1 cellular context compared by ENCODE assay signal in the genomic region with DNA sequence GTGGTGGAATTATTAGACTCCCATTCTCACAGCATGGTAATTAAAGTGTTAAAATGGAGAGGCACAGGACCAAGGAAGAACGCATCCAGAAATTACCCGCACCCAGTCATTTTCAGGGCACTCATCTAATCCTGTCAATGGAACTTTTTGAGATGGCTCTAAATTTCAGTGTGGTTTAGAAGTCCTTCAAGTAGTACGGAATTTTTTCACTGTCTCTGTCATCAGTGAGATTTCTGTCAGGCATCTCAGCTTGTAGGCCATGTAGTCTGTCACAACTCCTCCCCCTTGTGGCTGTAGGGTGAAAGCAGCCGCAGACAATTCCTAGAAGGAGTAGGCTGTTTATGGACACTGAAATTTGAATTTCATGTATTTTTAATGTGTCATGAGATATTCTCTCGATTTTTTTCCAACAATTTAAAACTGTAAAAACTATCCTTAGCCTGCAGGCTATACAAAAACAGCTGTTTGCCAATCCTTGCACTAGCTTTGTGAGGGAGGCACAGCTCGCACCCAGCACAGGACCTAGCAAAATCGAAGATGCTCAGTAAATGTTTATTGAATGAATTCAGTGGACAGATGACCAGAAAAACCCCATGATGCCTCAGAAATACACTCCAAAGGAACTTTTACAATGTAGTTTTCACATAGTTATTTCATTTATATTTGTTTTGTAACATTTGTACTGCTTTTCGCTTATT.
TF ChIP-seq lines count a peak whose summit lies in the region.

No MANE protein-coding gene starts in this region.

TF ChIP-seq in H1, 55 proteins besides CTCF, POLR2A, EP300 and RAD21 (continued from another document):
- TF ChIP-seq, protein P1, sequence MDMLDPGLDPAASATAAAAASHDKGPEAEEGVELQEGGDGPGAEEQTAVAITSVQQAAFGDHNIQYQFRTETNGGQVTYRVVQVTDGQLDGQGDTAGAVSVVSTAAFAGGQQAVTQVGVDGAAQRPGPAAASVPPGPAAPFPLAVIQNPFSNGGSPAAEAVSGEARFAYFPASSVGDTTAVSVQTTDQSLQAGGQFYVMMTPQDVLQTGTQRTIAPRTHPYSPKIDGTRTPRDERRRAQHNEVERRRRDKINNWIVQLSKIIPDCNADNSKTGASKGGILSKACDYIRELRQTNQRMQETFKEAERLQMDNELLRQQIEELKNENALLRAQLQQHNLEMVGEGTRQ (IDR thresholded peaks at IDR 0.05; ENCODE audit: low read length): no peak
- TF ChIP-seq SAP30 (IDR thresholded peaks at IDR 0.05; ENCODE audit: insufficient read depth, insufficient replicate concordance, low read length) (no peak), JUND (IDR thresholded peaks at IDR 0.05; ENCODE audit: low read length) (no peak)
TF ChIP-seq in H1: peak in this region for 0.
